In genomic region chr1:186682721-186683120, GRCh38 we compare ENCODE assay signal across 15 cellular contexts. TPM values are rescaled to one million over a fixed set of nuclear protein-coding genes. Genes with fewer than 3 reads are reported as not detected.
DNase-seq lines count a peak whose midpoint lies in the region; ATAC-seq, FAIRE-seq and TF ChIP-seq lines count a peak whose summit lies in the region.
"Had no signal": no experiment of that assay in that cellular context is flagged by ENCODE, and none has a peak within 500 bp of the region (broad histone marks: within the 10 kb centered on the region; RNA-seq: fewer than 3 reads in every experiment).

No MANE protein-coding gene starts in this region.

- intact Hi-C loops in A673 (cut with micrococcal nuclease; ENCODE audit: unreplicated experiment) = loop anchor here (5.0 kb wide), 3 partner anchors 75 to 305 kb away; no protein-coding TSS in a partner anchor

- H3K9me3 Mint-ChIP-seq in astrocyte (ENCODE audit: unreplicated experiment) = peaks cover 2% of the 10 kb centered on the region
- H3K9me3 Mint-ChIP-seq: activated naive CD4-positive, alpha-beta T cell treated with anti-CD3 and anti-CD28 coated beads, Interleukin-2, amount 10 ng/mL, durations not matched to agents 7 days and 5 days had no signal

- ATAC-seq in gastroesophageal sphincter (no peak), GM19351 (IDR thresholded peaks at IDR 0.05; ENCODE audit: unreplicated experiment) (no peak), HG03280 (IDR thresholded peaks at IDR 0.05; ENCODE audit: unreplicated experiment) (no peak), GM18868 (IDR thresholded peaks at IDR 0.05; ENCODE audit: unreplicated experiment) (no peak)
- ATAC-seq: gastrocnemius medialis, WTC11 had no signal

- H3K27me3 ChIP-seq in A673 (replicated peaks; ENCODE audit: insufficient read depth, low read depth, low read length, poor library complexity) (no peaks in the 10 kb centered on the region), astrocyte (ENCODE audit: insufficient read depth, low read length) (no peaks in the 10 kb centered on the region), gastroesophageal sphincter (no peaks in the 10 kb centered on the region)

- TF ChIP-seq POLR2A in gastroesophageal sphincter (IDR thresholded peaks at IDR 0.05) = no peak

- no peaks in the 10 kb centered on the region for H3K36me3 Mint-ChIP-seq in astrocyte (ENCODE audit: low read depth, unreplicated experiment)
- H3K36me3 Mint-ChIP-seq: activated naive CD4-positive, alpha-beta T cell treated with anti-CD3 and anti-CD28 coated beads, Interleukin-2, amount 10 ng/mL, durations not matched to agents 7 days and 5 days; WTC11 had no signal

- no peaks in the 10 kb centered on the region for H3K27me3 Mint-ChIP-seq in astrocyte (ENCODE audit: low read depth, unreplicated experiment)

- peak; percentile 57 for TF ChIP-seq CTCF in A673 (conservative IDR thresholded peaks at IDR 0.05; ENCODE audit: low read depth, low read length)
- peak; percentile 13 for TF ChIP-seq CTCF in astrocyte (IDR thresholded peaks at IDR 0.05; ENCODE audit: insufficient read depth, low read depth, low read length)
- TF ChIP-seq CTCF in gastroesophageal sphincter (IDR thresholded peaks at IDR 0.05) = peak in 3 of 4 experiments; percentile 23 to 51 (median 27)

- H3K4me1 Mint-ChIP-seq in astrocyte (ENCODE audit: low read depth, unreplicated experiment) = peaks cover 4% of the 10 kb centered on the region

- H3K36me3 ChIP-seq in A673 (ENCODE audit: insufficient read depth, low read length, poor library complexity, severe bottlenecking) (no peaks in the 10 kb centered on the region), astrocyte (ENCODE audit: insufficient read depth, low read length) (no peaks in the 10 kb centered on the region), gastroesophageal sphincter (peaks cover 0 to 6% of the 10 kb centered on the region in 2 donors)
- H3K36me3 ChIP-seq: gastrocnemius medialis had no signal

- no peak overlapping the region for H3K4me3 Mint-ChIP-seq in astrocyte (ENCODE audit: unreplicated experiment)
- H3K4me3 Mint-ChIP-seq: activated naive CD4-positive, alpha-beta T cell treated with anti-CD3 and anti-CD28 coated beads, Interleukin-2, amount 10 ng/mL, durations not matched to agents 7 days and 5 days; WTC11 had no signal

- H3K9me3 ChIP-seq in A673 (ENCODE audit: low read depth, low read length, poor library complexity, severe bottlenecking) = peaks cover 6% of the 10 kb centered on the region
- H3K9me3 ChIP-seq in astrocyte (ENCODE audit: insufficient read depth, low read depth, low read length) = no peaks in the 10 kb centered on the region
- H3K9me3 ChIP-seq in gastroesophageal sphincter = no peaks in the 10 kb centered on the region
- H3K9me3 ChIP-seq: gastrocnemius medialis had no signal

- POLR2A ChIA-PET in A673 (lab: Charles Lee; ENCODE audit: low non-redundant PET) = no interaction called here

- no peak for TF ChIP-seq EP300 in gastroesophageal sphincter (IDR thresholded peaks at IDR 0.05)

- no peaks in the 10 kb centered on the region for H4K20me1 ChIP-seq in astrocyte (ENCODE audit: insufficient read depth, low read length)

- 17 to 22% methylated on average over 1 of the region's 1 CpG for WGBS in gastroesophageal sphincter (ENCODE audit: low coverage in 1 of 2), 2 donors

- peak overlapping the region; percentile 6 for H3K4me3 ChIP-seq in A673 (ENCODE audit: low read depth, low read length, poor library complexity, severe bottlenecking)
- H3K4me3 ChIP-seq in astrocyte (ENCODE audit: insufficient read depth, low read depth, low read length) = no peak overlapping the region
- H3K4me3 ChIP-seq in gastroesophageal sphincter = no peak overlapping the region
- H3K4me3 ChIP-seq: gastrocnemius medialis had no signal

- H3K27ac Mint-ChIP-seq in astrocyte (ENCODE audit: unreplicated experiment) = no peak overlapping the region
- H3K27ac Mint-ChIP-seq: activated naive CD4-positive, alpha-beta T cell treated with anti-CD3 and anti-CD28 coated beads, Interleukin-2, amount 10 ng/mL, durations not matched to agents 7 days and 5 days; WTC11 had no signal

- no peak overlapping the region for H2AFZ ChIP-seq in astrocyte (ENCODE audit: low read depth, low read length)

- peaks cover 6% of the 10 kb centered on the region for H3K79me2 ChIP-seq in astrocyte (ENCODE audit: insufficient read depth, low read length)

- FAIRE-seq in astrocyte (lab: Jason Lieb, UNC) = no peak

- peak; percentile 32 for DNase-seq in A673 (ENCODE audit: low spot score)
- peak; percentile 55 for DNase-seq in HCEC 1CT
- peak; percentile 8 for DNase-seq in astrocyte (ENCODE audit: low read depth)
- no peak for DNase-seq in caudate nucleus (lab: John Stamatoyannopoulos, UW)
- DNase-seq: activated naive CD4-positive, alpha-beta T cell treated with anti-CD3 and anti-CD28 coated beads, Interleukin-2, amount 10 ng/mL, durations not matched to agents 7 days and 5 days; gastrocnemius medialis; NCI-H1417; NK-92 treated with Interleukin-12 subunit alpha and Interleukin-12 subunit beta, amount 100 ng/mL, for 24 hours; stimulated activated CD4-positive, alpha-beta T cell treated with anti-CD3 and anti-CD28 coated beads, Interleukin-1b, Interleukin-23, amount 100 ng/mL, for 48 hours had no signal

- no peak overlapping the region for H3K27ac ChIP-seq in A673 (ENCODE audit: low read depth, low read length, poor library complexity, severe bottlenecking)
- no peak overlapping the region for H3K27ac ChIP-seq in astrocyte (ENCODE audit: low read depth, low read length)
- H3K27ac ChIP-seq in gastroesophageal sphincter = no peak overlapping the region
- no peak overlapping the region for H3K27ac ChIP-seq in caudate nucleus (ENCODE audit: low read depth, low read length)
- H3K27ac ChIP-seq: gastrocnemius medialis had no signal

- peak overlapping the region; percentile 88 for H3K4me2 ChIP-seq in astrocyte (ENCODE audit: low read length)

- H3K4me1 ChIP-seq in A673 (ENCODE audit: insufficient read depth, low read length, poor library complexity, severe bottlenecking) (peaks cover 21% of the 10 kb centered on the region), astrocyte (ENCODE audit: insufficient read depth, low read length) (peaks cover 2% of the 10 kb centered on the region), gastroesophageal sphincter (peaks cover 0 to 33% (median 4%) of the 10 kb centered on the region in 3 donors)
- H3K4me1 ChIP-seq: gastrocnemius medialis had no signal

- CTCF ChIA-PET in A673 (lab: Charles Lee) = interaction anchor here (0.6 to 1.3 kb wide), 2 partner anchors 40 to 307 kb away, joined by 4 to 5 read pairs; partner anchors contain the start of genes ODR4 and TPR

- peak overlapping the region; percentile 96 for H3K9ac ChIP-seq in astrocyte (ENCODE audit: low read length)

- no TSS peak for BruUV-seq in A673 (replicated peaks; lab: Mats Ljungman, UMichigan)

RNA-seq across cellular contexts. Expression of gene PTGS2, which starts 2.5 kb away (rescaled TPM):
- total RNA-seq in A673 (2021) (4.3 and 5.8 TPM in 2 replicates), astrocyte (2.5 and 4.7 TPM in 2 replicates), gastroesophageal sphincter (10 to 100 TPM in 2 of 4 donors, 1 to 10 TPM in 2; 2.2 to 13.6 (median 8.7) TPM)
- total RNA-seq: myocyte had no signal

Comparison
In these comparisons a context has a peak if more than half of its experiments do, and no peak if none do; other contexts are left out.
1. DNase-seq: peak in A673 (single experiment), HCEC 1CT (single experiment) and astrocyte (single experiment); none in caudate nucleus (0 of 61).
2. Peak in every context shown above with its lines, with median percentiles within 50 percentile points of each other: CTCF ChIP-seq.